ENCODE assay signal across 1 cellular context in the genomic region with DNA sequence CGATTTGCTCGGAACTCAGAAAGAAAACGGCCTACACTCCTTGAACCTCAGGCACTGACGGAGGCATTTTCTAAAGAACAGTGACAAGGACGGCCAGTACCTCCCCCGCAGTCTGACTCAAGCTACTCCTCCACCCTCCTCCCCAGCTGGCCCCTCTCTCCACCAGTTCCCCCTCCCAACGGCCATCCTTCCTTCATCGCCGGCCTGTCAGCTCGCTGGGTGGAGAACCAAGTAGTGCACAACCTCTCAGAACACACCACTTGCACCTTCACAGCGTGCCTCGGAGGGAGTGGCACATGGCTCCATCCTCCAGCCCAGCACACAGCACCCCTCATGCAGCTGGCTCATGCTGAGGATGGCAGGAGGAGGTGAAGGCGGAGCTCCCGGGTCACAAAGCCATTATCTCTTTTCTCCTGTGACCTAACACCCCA.
TF ChIP-seq lines count a peak whose summit lies in the region.

No MANE protein-coding gene starts in this region.

TF ChIP-seq in H1, 55 proteins besides CTCF, POLR2A, EP300 and RAD21:
- TF ChIP-seq SIN3A (conservative IDR thresholded peaks at IDR 0.05 in 1 of 2, IDR thresholded peaks at IDR 0.05 in 1 of 2; ENCODE audit: low read depth in 1 of 2, low read length in 2 of 2) (no peak), CTBP2 (IDR thresholded peaks at IDR 0.05; ENCODE audit: borderline replicate concordance, insufficient read depth, insufficient read length, low read length) (no peak), PHF8 (conservative IDR thresholded peaks at IDR 0.05; ENCODE audit: low read depth, low read length) (no peak), SP4 (IDR thresholded peaks at IDR 0.05; ENCODE audit: low read length) (no peak), TCF12 (IDR thresholded peaks at IDR 0.05; ENCODE audit: low read depth, low read length) (no peak), EGR1 (IDR thresholded peaks at IDR 0.05; ENCODE audit: borderline replicate concordance, low read depth, low read length) (no peak), RBBP5 (IDR thresholded peaks at IDR 0.05; ENCODE audit: borderline replicate concordance, low read depth, low read length) (no peak), POLR2AphosphoS5 (IDR thresholded peaks at IDR 0.05; ENCODE audit: low read depth, low read length) (no peak), RFX5 (IDR thresholded peaks at IDR 0.05; ENCODE audit: borderline replicate concordance, low read depth, low read length) (no peak), NRF1 (IDR thresholded peaks at IDR 0.05; ENCODE audit: low read depth, low read length) (no peak), SRF (IDR thresholded peaks at IDR 0.05; ENCODE audit: low read depth, low read length) (no peak), CREB1 (IDR thresholded peaks at IDR 0.05) (no peak), FOSL1 (IDR thresholded peaks at IDR 0.05; ENCODE audit: insufficient read depth, low read depth, low read length) (no peak), BCL11A (IDR thresholded peaks at IDR 0.05; ENCODE audit: low read depth in 2 of 2, low read length in 2 of 2) (no peak), POU5F1 (IDR thresholded peaks at IDR 0.05; ENCODE audit: low read depth, low read length) (no peak), KDM1A (IDR thresholded peaks at IDR 0.05; ENCODE audit: borderline replicate concordance, low read length) (no peak), TAF1 (IDR thresholded peaks at IDR 0.05; ENCODE audit: low read depth, low read length) (no peak)
